ENCODE assay signal across 27 cellular contexts in genomic region chr16:19754644-19755036, GRCh38. TPM values are rescaled to one million over a fixed set of nuclear protein-coding genes. Genes with fewer than 3 reads are reported as not detected.
DNase-seq lines count a peak whose midpoint lies in the region; ATAC-seq, FAIRE-seq and TF ChIP-seq lines count a peak whose summit lies in the region.
"Had no signal": no experiment of that assay in that cellular context is flagged by ENCODE, and none has a peak within 500 bp of the region (broad histone marks: within the 10 kb centered on the region; RNA-seq: fewer than 3 reads in every experiment).

No MANE protein-coding gene starts in this region.

- H3K4me1 Mint-ChIP-seq in astrocyte (ENCODE audit: low read depth, unreplicated experiment) = peaks cover 12% of the 10 kb centered on the region
- H3K4me1 Mint-ChIP-seq: activated CD4-positive, alpha-beta T cell treated with anti-CD3 and anti-CD28 coated beads, Interleukin-2, amount 10 ng/mL, durations not matched to agents 24 days and 14 days; activated naive CD8-positive, alpha-beta T cell treated with anti-CD3 and anti-CD28 coated beads, Interleukin-2, amount 10 ng/mL, durations not matched to agents 7 days and 5 days had no signal

- FAIRE-seq in astrocyte (lab: Jason Lieb, UNC) = no peak
- FAIRE-seq: H54, RCC 7860, urothelium cell line had no signal

- peak overlapping the region; percentile 67 for H3K27ac ChIP-seq in astrocyte (ENCODE audit: low read depth, low read length)
- H3K27ac ChIP-seq in layer of hippocampus (ENCODE audit: low read depth, low read length) = peak overlapping the region; percentile 14
- H3K27ac ChIP-seq in stomach = peak overlapping the region in 4 of 5 donors; percentile 75 to 88 (median 80)
- H3K27ac ChIP-seq: lower lobe of right lung, neutrophil, VCaP had no signal

- H3K9me3 ChIP-seq in astrocyte (ENCODE audit: insufficient read depth, low read depth, low read length) = no peaks in the 10 kb centered on the region
- no peaks in the 10 kb centered on the region for H3K9me3 ChIP-seq in stomach
- H3K9me3 ChIP-seq: lower lobe of right lung, neutrophil, SK-N-SH had no signal

- no peak for ATAC-seq in GM19467 (IDR thresholded peaks at IDR 0.05; ENCODE audit: unreplicated experiment)
- ATAC-seq: lower lobe of right lung had no signal

- no peaks in the 10 kb centered on the region for H3K27me3 ChIP-seq in astrocyte (ENCODE audit: insufficient read depth, low read length)
- no peaks in the 10 kb centered on the region for H3K27me3 ChIP-seq in layer of hippocampus (ENCODE audit: control insufficient read depth, insufficient read depth, low read length)
- no peaks in the 10 kb centered on the region for H3K27me3 ChIP-seq in stomach

- H3K4me3 ChIP-seq in astrocyte (ENCODE audit: insufficient read depth, low read depth, low read length) (no peak overlapping the region), stomach (no peak overlapping the region)
- H3K4me3 ChIP-seq: lower lobe of right lung had no signal

- no peak overlapping the region for H3K27ac Mint-ChIP-seq in astrocyte (ENCODE audit: unreplicated experiment)
- H3K27ac Mint-ChIP-seq: activated CD4-positive, alpha-beta T cell treated with anti-CD3 and anti-CD28 coated beads, Interleukin-2, amount 10 ng/mL, durations not matched to agents 24 days and 14 days; activated naive CD8-positive, alpha-beta T cell treated with anti-CD3 and anti-CD28 coated beads, Interleukin-2, amount 10 ng/mL, durations not matched to agents 7 days and 5 days; activated T-helper 2 cell treated with anti-CD3 and anti-CD28 coated beads, Interferon-gamma antibody, Interleukin-2, Interleukin-4, amounts not matched to agents 10 μg/mL and 5 μg/mL and 100 μg/mL, durations not matched to agents 14 hours and 24 hours and 36 hours; CD14-positive monocyte had no signal

- no peaks in the 10 kb centered on the region for H3K36me3 Mint-ChIP-seq in astrocyte (ENCODE audit: low read depth, unreplicated experiment)
- H3K36me3 Mint-ChIP-seq: activated naive CD8-positive, alpha-beta T cell treated with anti-CD3 and anti-CD28 coated beads, Interleukin-2, amount 10 ng/mL, durations not matched to agents 7 days and 5 days; CD14-positive monocyte had no signal

- H3K4me1 ChIP-seq in astrocyte (ENCODE audit: insufficient read depth, low read length) = peaks cover 25% of the 10 kb centered on the region
- H3K4me1 ChIP-seq in stomach = peaks cover 33 to 63% (median 48%) of the 10 kb centered on the region in 4 donors
- H3K4me1 ChIP-seq: lower lobe of right lung had no signal

- H2AFZ ChIP-seq in astrocyte (ENCODE audit: low read depth, low read length) = no peak overlapping the region

- intact Hi-C loops in stomach (cut with DNase I; ENCODE audit: low total_unique reads) = no loop called here

- no peak for TF ChIP-seq EP300 in stomach (IDR thresholded peaks at IDR 0.05)

- TF ChIP-seq POLR2A in stomach (IDR thresholded peaks at IDR 0.05) = no peak

- H3K9me3 Mint-ChIP-seq in astrocyte (ENCODE audit: unreplicated experiment) = no peaks in the 10 kb centered on the region
- H3K9me3 Mint-ChIP-seq: activated CD4-positive, alpha-beta T cell treated with anti-CD3 and anti-CD28 coated beads, Interleukin-2, amount 10 ng/mL, durations not matched to agents 24 days and 14 days; activated naive CD8-positive, alpha-beta T cell treated with anti-CD3 and anti-CD28 coated beads, Interleukin-2, amount 10 ng/mL, durations not matched to agents 7 days and 5 days; activated T-helper 2 cell treated with anti-CD3 and anti-CD28 coated beads, Interferon-gamma antibody, Interleukin-2, Interleukin-4, amounts not matched to agents 10 μg/mL and 5 μg/mL and 100 μg/mL, durations not matched to agents 14 hours and 24 hours and 36 hours; CD14-positive monocyte had no signal

- 31 to 53% (median 38%) methylated on average over 1 of the region's 1 CpG for WGBS in stomach, 5 donors

- no peaks in the 10 kb centered on the region for H4K20me1 ChIP-seq in astrocyte (ENCODE audit: insufficient read depth, low read length)

- no peaks in the 10 kb centered on the region for H3K79me2 ChIP-seq in astrocyte (ENCODE audit: insufficient read depth, low read length)

- H3K36me3 ChIP-seq in astrocyte (ENCODE audit: insufficient read depth, low read length) = no peaks in the 10 kb centered on the region
- no peaks in the 10 kb centered on the region for H3K36me3 ChIP-seq in stomach
- H3K36me3 ChIP-seq: lower lobe of right lung, neutrophil had no signal

- H3K4me3 Mint-ChIP-seq in astrocyte (ENCODE audit: unreplicated experiment) = no peak overlapping the region
- H3K4me3 Mint-ChIP-seq: activated CD4-positive, alpha-beta T cell treated with anti-CD3 and anti-CD28 coated beads, Interleukin-2, amount 10 ng/mL, durations not matched to agents 24 days and 14 days; activated naive CD8-positive, alpha-beta T cell treated with anti-CD3 and anti-CD28 coated beads, Interleukin-2, amount 10 ng/mL, durations not matched to agents 7 days and 5 days; CD14-positive monocyte had no signal

- no peaks in the 10 kb centered on the region for H3K27me3 Mint-ChIP-seq in astrocyte (ENCODE audit: low read depth, unreplicated experiment)

- TF ChIP-seq CTCF in astrocyte (IDR thresholded peaks at IDR 0.05; ENCODE audit: insufficient read depth, low read depth, low read length) (no peak), stomach (IDR thresholded peaks at IDR 0.05) (no peak)

- peak overlapping the region; percentile 34 for H3K4me2 ChIP-seq in astrocyte (ENCODE audit: low read length)
- H3K4me2 ChIP-seq: SK-N-SH had no signal

- H3K9ac ChIP-seq in astrocyte (ENCODE audit: low read length) = no peak overlapping the region
- H3K9ac ChIP-seq: SK-N-SH had no signal

- DNase-seq in HPDE6-E6E7 (ENCODE audit: extremely low spot score) (peak; percentile 38), astrocyte (ENCODE audit: low read depth) (no peak), stomach (no peak), OCI-M1 (lab: John Stamatoyannopoulos, UW) (no peak), D341Med (ENCODE audit: low spot score) (no peak)
- DNase-seq in stimulated activated CD4-positive, alpha-beta T cell treated with anti-CD3 and anti-CD28 coated beads, Interleukin-4, amount 100 ng/mL, for 1 hour = no peak
- DNase-seq: activated CD4-positive, alpha-beta T cell treated with anti-CD3 and anti-CD28 coated beads, Interleukin-2, amount 10 ng/mL, durations not matched to agents 24 days and 14 days; activated naive CD8-positive, alpha-beta T cell treated with anti-CD3 and anti-CD28 coated beads, Interleukin-2, amount 10 ng/mL, durations not matched to agents 7 days and 5 days; cortex of kidney; DMS 273 treated with DMSO at 0.1 percent for 48 hours; hippocampal formation; KG1; lower lobe of right lung; NCI-H1436; NCI-H510A; NK-92 treated with Interleukin-12 subunit alpha and Interleukin-12 subunit beta, amount 100 ng/mL, for 24 hours; right cardiac atrium; SK-N-SH had no signal

RNA-seq across cellular contexts. Expression of gene IQCK, which starts 36.6 kb away (rescaled TPM):
- total RNA-seq in astrocyte (5.9 and 7.9 TPM in 2 replicates), stomach (10 to 100 TPM in 3 of 5 donors, 1 to 10 TPM in 2; 3.5 to 100.0 (median 20.7) TPM)
- polyA plus RNA-seq in stomach = 10 to 100 TPM in 1 of 3 donors, 1 to 10 TPM in 2; 7.7 to 18.0 (median 9.1) TPM

RNA-seq across cellular contexts. Expression of gene KNOP1, which starts 36.6 kb away (rescaled TPM):
- total RNA-seq in astrocyte (22.7 and 22.9 TPM in 2 replicates), stomach (10 to 100 TPM in 4 of 5 donors, 1 to 10 TPM in 1; 7.2 to 26.3 (median 14.2) TPM)
- 10 to 100 TPM in 2 of 3 donors, 1 to 10 TPM in 1; 9.6 to 15.1 (median 12.1) TPM for polyA plus RNA-seq in stomach

Comparison
In these comparisons a context has a peak if more than half of its experiments do, and no peak if none do; other contexts are left out.
1. H3K27ac ChIP-seq: peak in every context shown above with its lines; median percentile 80 in stomach; 67 in astrocyte; 14 in layer of hippocampus.